In genomic region chr3:64445318-64446300, GRCh38 we compare ENCODE assay signal across 1 cellular context.
TF ChIP-seq lines count a peak whose summit lies in the region.

No MANE protein-coding gene starts in this region.

TF ChIP-seq in HEK293, 187 proteins besides CTCF, POLR2A, EP300 and RAD21 (continued from another document):
- TF ChIP-seq PATZ1 (tag by site-specific recombination; IDR thresholded peaks at IDR 0.05): peak; percentile 32; the same call in 1 of the 2 replicates
- TF ChIP-seq PRDM1 (tag by site-specific recombination; IDR thresholded peaks at IDR 0.05): peak; percentile 60
- TF ChIP-seq ZNF521 (tag by site-specific recombination; IDR thresholded peaks at IDR 0.05): no peak
- TF ChIP-seq ZNF76 (tag by site-specific recombination; IDR thresholded peaks at IDR 0.05; ENCODE audit: borderline replicate concordance, low read depth): peak; percentile 66
- TF ChIP-seq WT1 (tag by site-specific recombination; IDR thresholded peaks at IDR 0.05): 0 out of 2 replicates have a peak, but pooled peaks have one; percentile 36
- peak; percentile 54 for TF ChIP-seq ZBTB26 (tag by site-specific recombination; optimal IDR thresholded peaks at IDR 0.05)
- peak; percentile 98 for TF ChIP-seq ZNF341 (tag by site-specific recombination; IDR thresholded peaks at IDR 0.05; ENCODE audit: low read depth)
- TF ChIP-seq ZBTB20 (tag by site-specific recombination; IDR thresholded peaks at IDR 0.05): peak; percentile 44; the same call in 1 of the 2 replicates
- no peak for TF ChIP-seq ZNF211 (tag by site-specific recombination; IDR thresholded peaks at IDR 0.05; ENCODE audit: low read depth)
